12 cellular contexts compared by ENCODE assay signal in the genomic region with DNA sequence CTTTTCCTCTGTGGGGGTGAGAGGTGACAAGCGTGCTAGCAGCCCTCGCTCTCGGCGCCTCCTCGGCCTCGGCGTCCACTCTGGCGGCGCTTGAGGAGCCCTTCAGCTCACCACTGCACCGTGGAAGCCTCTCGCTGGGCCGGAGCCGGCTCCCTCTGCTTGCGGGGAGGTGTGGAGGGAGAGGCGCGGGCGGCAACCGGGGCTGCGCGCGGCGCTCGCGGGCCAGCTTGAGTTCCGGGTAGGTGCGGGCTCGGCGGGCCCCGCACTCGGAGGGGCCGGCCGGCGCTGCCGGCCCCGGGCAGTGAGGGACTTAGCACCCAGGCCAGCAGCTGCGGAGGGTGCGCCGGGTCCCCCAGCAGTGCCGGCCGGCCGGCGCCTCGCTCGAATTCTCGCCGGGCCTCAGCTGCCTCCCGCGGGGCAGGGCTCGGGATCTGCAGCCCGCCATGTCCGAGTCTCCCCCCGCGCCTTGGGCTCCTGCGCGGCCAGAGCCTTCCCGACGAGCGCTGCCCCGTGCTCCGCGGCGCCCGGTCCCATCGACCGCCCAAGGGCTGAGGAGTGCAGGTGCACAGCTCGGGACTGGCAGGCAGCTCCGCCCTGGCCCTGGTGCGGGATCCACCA.
DNase-seq lines count a peak whose midpoint lies in the region; ATAC-seq and TF ChIP-seq lines count a peak whose summit lies in the region.
"Had no signal": no experiment of that assay in that cellular context is flagged by ENCODE, and none has a peak within 500 bp of the region (broad histone marks: within the 10 kb centered on the region; RNA-seq: fewer than 3 reads in every experiment).

No MANE protein-coding gene starts in this region.

- in situ Hi-C loops in gastrocnemius medialis (cut with MboI; ENCODE audit: low sequenced_read_pairs in 4 of 4): no loop called here

- no peak for ATAC-seq in gastrocnemius medialis
- ATAC-seq: activated CD8-positive, alpha-beta T cell treated with anti-CD3 and anti-CD28 coated beads, Interleukin-2, amount 10 ng/mL, durations not matched to agents 7 days and 5 days; activated naive CD4-positive, alpha-beta T cell treated with anti-CD3 and anti-CD28 coated beads, Interleukin-2, amount 50 U/mL, for 72 hours had no signal

- H3K9ac ChIP-seq in HUES6 (ENCODE audit: low read length): peak overlapping the region; percentile 7

- TF ChIP-seq POLR2A in gastrocnemius medialis (IDR thresholded peaks at IDR 0.05): no peak

- H3K4me1 ChIP-seq in HUES6 (ENCODE audit: control insufficient read depth, insufficient read depth, low read length): peaks cover 15% of the 10 kb centered on the region
- H3K4me1 ChIP-seq in gastrocnemius medialis: no peaks in the 10 kb centered on the region

- H3K4me3 ChIP-seq in HUES6 (ENCODE audit: low read depth, low read length) (peak overlapping the region; percentile 46), coronary artery (peak overlapping the region; percentile 64), iPS-18c (ENCODE audit: insufficient read depth, low read depth, low read length) (peak overlapping the region; percentile 38; the same call in 1 of the 2 replicates), gastrocnemius medialis (peak overlapping the region in 3 of 4 donors; percentile 23 to 38 (median 25))

- peaks cover 80% of the 10 kb centered on the region for H3K27me3 ChIP-seq in HUES6 (ENCODE audit: control insufficient read depth, insufficient read depth, low read length)
- peaks cover 12 to 37% (median 25%) of the 10 kb centered on the region in 3 donors for H3K27me3 ChIP-seq in gastrocnemius medialis

- H3K27ac ChIP-seq in HUES6 (ENCODE audit: low read depth, low read length) (no peak overlapping the region), coronary artery (no peak overlapping the region), gastrocnemius medialis (no peak overlapping the region)

- no peak for DNase-seq in coronary artery (ENCODE audit: low spot score)
- no peak for DNase-seq in gastrocnemius medialis
- DNase-seq in NCI-H446 treated with DMSO at 0.1 percent for 48 hours (lab: John Stamatoyannopoulos, UW): no peak
- DNase-seq in GDM1 (lab: John Stamatoyannopoulos, UW): no peak
- no peak for DNase-seq in NCI-H128 (lab: John Stamatoyannopoulos, UW; ENCODE audit: unreplicated experiment)
- no peak for DNase-seq in T-helper 9 cell
- DNase-seq: activated CD8-positive, alpha-beta T cell treated with anti-CD3 and anti-CD28 coated beads, Interleukin-2, amount 10 ng/mL, durations not matched to agents 7 days and 5 days; CD4-positive, alpha-beta T cell; NCI-H1694 had no signal

- TF ChIP-seq CTCF in coronary artery (IDR thresholded peaks at IDR 0.05): no peak
- no peak for TF ChIP-seq CTCF in gastrocnemius medialis (IDR thresholded peaks at IDR 0.05 in 4 of 5, conservative IDR thresholded peaks at IDR 0.05 in 1 of 5)

- intact Hi-C loops in gastrocnemius medialis (cut with DNase I; ENCODE audit: low total_unique reads): no loop called here

- 0 out of 2 replicates have a peak, but pooled peaks cover 4% of the 10 kb centered on the region for H3K9me3 ChIP-seq in HUES6 (ENCODE audit: control insufficient read depth, insufficient read depth, low read depth, low read length)
- H3K9me3 ChIP-seq in iPS-18c (ENCODE audit: control insufficient read depth, insufficient read depth, low read length): no peaks in the 10 kb centered on the region
- H3K9me3 ChIP-seq in gastrocnemius medialis: no peaks in the 10 kb centered on the region

- H3K36me3 ChIP-seq in HUES6 (ENCODE audit: control insufficient read depth, insufficient read depth, low read length) (no peaks in the 10 kb centered on the region), gastrocnemius medialis (no peaks in the 10 kb centered on the region)
